Comparison of ENCODE assay signal across 20 cellular contexts in genomic region chr17:10606110-10606509, GRCh38. TPM values are rescaled to one million over a fixed set of nuclear protein-coding genes. Genes with fewer than 3 reads are reported as not detected.
DNase-seq lines count a peak whose midpoint lies in the region; ATAC-seq, FAIRE-seq and TF ChIP-seq lines count a peak whose summit lies in the region.
"Had no signal": no experiment of that assay in that cellular context is flagged by ENCODE, and none has a peak within 500 bp of the region (broad histone marks: within the 10 kb centered on the region; RNA-seq: fewer than 3 reads in every experiment).

No MANE protein-coding gene starts in this region.

- ATAC-seq in T-helper 17 cell (no peak), gastrocnemius medialis (no peak), GM18868 (IDR thresholded peaks at IDR 0.05; ENCODE audit: unreplicated experiment) (no peak)
- ATAC-seq: HCT116 had no signal

- H3K4me1 Mint-ChIP-seq in T-helper 17 cell: peaks cover 2% of the 10 kb centered on the region
- H3K4me1 Mint-ChIP-seq in HFFc6 (ENCODE audit: low read depth): peaks cover under 1% of the 10 kb centered on the region
- H3K4me1 Mint-ChIP-seq: CD14-positive monocyte; CD4-positive, alpha-beta memory T cell had no signal

- no peak overlapping the region for H3K4me3 ChIP-seq in gastrocnemius medialis
- H3K4me3 ChIP-seq: A549, BLaER1 had no signal

- H3K27ac Mint-ChIP-seq in T-helper 17 cell (peak overlapping the region; percentile 41), HFFc6 (no peak overlapping the region)
- H3K27ac Mint-ChIP-seq: CD14-positive monocyte had no signal

- H3K27ac ChIP-seq in gastrocnemius medialis: peak overlapping the region; percentile 70 to 89 (median 78)
- H3K27ac ChIP-seq: A549, BLaER1, KMS-11 had no signal

- DNase-seq in T-helper 17 cell (no peak), gastrocnemius medialis (no peak), HFFc6 (no peak), SKM-1 treated with dmso at 0.1 percent for 144 hours (lab: John Stamatoyannopoulos, UW; ENCODE audit: unreplicated experiment) (no peak), COLO829 (ENCODE audit: low spot score) (no peak)
- DNase-seq: AML-193; Calu3; CD4-positive, alpha-beta memory T cell; DMS79 treated with DMSO at 0.1 percent for 48 hours; GF-D8; GOT3; H7 had no signal

- H3K27me3 ChIP-seq in gastrocnemius medialis: no peaks in the 10 kb centered on the region
- H3K27me3 ChIP-seq: BLaER1 had no signal

- H3K27me3 Mint-ChIP-seq in T-helper 17 cell: peaks cover 29% of the 10 kb centered on the region
- peaks cover 5% of the 10 kb centered on the region; the same call in 1 of the 2 replicates for H3K27me3 Mint-ChIP-seq in HFFc6 (ENCODE audit: insufficient read depth)

- in situ Hi-C loops in gastrocnemius medialis (cut with MboI; ENCODE audit: low sequenced_read_pairs in 4 of 4): loop anchor here in 3 of 4 donors (25.0 kb wide), 1 partner anchor 694 kb away; the partner anchor contains the start of gene RCVRN (in 3 of the 3)

- no peaks in the 10 kb centered on the region for H3K36me3 ChIP-seq in gastrocnemius medialis
- H3K36me3 ChIP-seq: BLaER1 had no signal

- peaks cover 0 to 6% of the 10 kb centered on the region in 2 donors for H3K4me1 ChIP-seq in gastrocnemius medialis
- H3K4me1 ChIP-seq: A549, BLaER1 had no signal

- H3K4me3 Mint-ChIP-seq in T-helper 17 cell (no peak overlapping the region), HFFc6 (no peak overlapping the region)
- H3K4me3 Mint-ChIP-seq: CD14-positive monocyte; CD4-positive, alpha-beta memory T cell had no signal

- no peak for TF ChIP-seq POLR2A in gastrocnemius medialis (IDR thresholded peaks at IDR 0.05)

- H3K36me3 Mint-ChIP-seq in T-helper 17 cell (ENCODE audit: low read depth): no peaks in the 10 kb centered on the region
- H3K36me3 Mint-ChIP-seq in HFFc6 (ENCODE audit: low read depth): no peaks in the 10 kb centered on the region
- H3K36me3 Mint-ChIP-seq: CD14-positive monocyte; CD4-positive, alpha-beta memory T cell had no signal

- intact Hi-C loops in gastrocnemius medialis (cut with DNase I; ENCODE audit: low total_unique reads): no loop called here

- peak; percentile 90 for FAIRE-seq in endometrium (lab: Jason Lieb, UNC)
- FAIRE-seq: A549 had no signal

- no peak for TF ChIP-seq CTCF in gastrocnemius medialis (IDR thresholded peaks at IDR 0.05 in 4 of 5, conservative IDR thresholded peaks at IDR 0.05 in 1 of 5)
- no peak for TF ChIP-seq CTCF in HFFc6 (IDR thresholded peaks at IDR 0.05)

- H3K9me3 ChIP-seq in T-helper 17 cell (ENCODE audit: control insufficient read depth, low read length, poor library complexity, severe bottlenecking): no peaks in the 10 kb centered on the region
- no peaks in the 10 kb centered on the region for H3K9me3 ChIP-seq in gastrocnemius medialis
- H3K9me3 ChIP-seq: A549, BLaER1 had no signal

- H3K9me3 Mint-ChIP-seq in HFFc6: no peaks in the 10 kb centered on the region
- H3K9me3 Mint-ChIP-seq: CD14-positive monocyte had no signal

RNA-seq across cellular contexts. Expression of gene MYH3, which starts 51.0 kb away (rescaled TPM):
- total RNA-seq in T-helper 17 cell: 1 to 10 TPM; 2.8 to 3.2 TPM
- total RNA-seq in gastrocnemius medialis: 10 to 100 TPM in 1 of 4 donors, 1 to 10 TPM in 3; 1.5 to 17.6 (median 5.3) TPM
- 1 to 10 TPM in 1 of 6 experiments, under 1 TPM in 5; 0.28 to 1.5 (median 0.50) TPM for total RNA-seq in HFFc6 (2021; fragmentation: NEBNext Ultra II Directional; extraction: Animal tissue kit (Norgen Biotek cat#: 25700))

RNA-seq across cellular contexts. Expression of gene MYH2, which starts 56.7 kb away (rescaled TPM):
- total RNA-seq in T-helper 17 cell (not detected), gastrocnemius medialis (1,000 to 10,000 TPM in 1 of 4 donors, 100 to 1,000 TPM in 2, 10 to 100 TPM in 1; 77.8 to 4,245 (median 724) TPM)
- total RNA-seq in HFFc6 (2021; fragmentation: NEBNext Ultra II Directional; extraction: Animal tissue kit (Norgen Biotek cat#: 25700)): under 1 TPM in 1 of 6 experiments, not detected in 5; 0.14 TPM
- total RNA-seq: Calu3; CD4-positive, alpha-beta memory T cell; HT-29 had no signal

Comparison
In these comparisons a context has a peak if more than half of its experiments do, and no peak if none do; other contexts are left out.
1. RNA of gene MYH2, which starts 56.7 kb away (total RNA-seq): 77.8 to 4,245 TPM in gastrocnemius medialis; not detected in T-helper 17 cell and 0.14 TPM in HFFc6; every median in the first group is over 10 times any median in the second.